In the genomic region with DNA sequence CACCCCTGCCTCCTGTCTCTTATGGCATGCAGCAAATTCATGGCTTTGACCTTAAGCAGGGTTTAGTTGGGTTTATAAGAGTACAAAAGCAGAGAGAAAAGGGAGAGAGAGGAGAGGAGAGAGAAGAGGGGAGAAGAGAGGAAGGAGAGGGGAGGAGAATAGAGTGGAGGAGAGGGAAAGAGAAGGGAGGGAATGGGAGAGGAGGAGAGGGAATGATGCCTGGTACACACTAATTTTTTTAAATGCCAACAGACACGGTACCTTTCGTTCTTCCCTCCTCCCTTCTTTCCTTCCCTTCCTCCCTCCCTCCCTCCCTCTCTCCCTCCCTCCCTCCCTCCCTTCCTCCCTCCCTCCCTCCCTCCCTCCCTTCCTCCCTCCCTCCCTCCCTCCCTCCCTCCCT, we compare ENCODE assay signal across 19 cellular contexts. TPM values are rescaled to one million over a fixed set of nuclear protein-coding genes. Genes with fewer than 3 reads are reported as not detected.
DNase-seq lines count a peak whose midpoint lies in the region; FAIRE-seq and TF ChIP-seq lines count a peak whose summit lies in the region.
"Had no signal": no experiment of that assay in that cellular context is flagged by ENCODE, and none has a peak within 500 bp of the region (broad histone marks: within the 10 kb centered on the region; RNA-seq: fewer than 3 reads in every experiment).

No MANE protein-coding gene starts in this region.

- H3K4me1 ChIP-seq in astrocyte (ENCODE audit: insufficient read depth, low read length), result peaks cover 5% of the 10 kb centered on the region
- peaks cover 0 to 64% (median 54%) of the 10 kb centered on the region in 4 donors for H3K4me1 ChIP-seq in esophagus muscularis mucosa
- H3K4me1 ChIP-seq in muscle layer of duodenum (ENCODE audit: control insufficient read depth in 1 of 2, insufficient read depth in 2 of 2, low read length in 2 of 2), result peaks cover 0 to 36% of the 10 kb centered on the region in 2 donors
- peaks cover 0 to 29% (median 7%) of the 10 kb centered on the region in 4 donors for H3K4me1 ChIP-seq in tibial artery
- H3K4me1 ChIP-seq: BE2C had no signal

- H3K4me2 ChIP-seq in astrocyte (ENCODE audit: low read length), result no peak overlapping the region

- TF ChIP-seq EP300 in esophagus muscularis mucosa (IDR thresholded peaks at IDR 0.05), result no peak

- no peak overlapping the region for H2AFZ ChIP-seq in astrocyte (ENCODE audit: low read depth, low read length)

- H3K27me3 ChIP-seq in astrocyte (ENCODE audit: insufficient read depth, low read length), result no peaks in the 10 kb centered on the region
- no peaks in the 10 kb centered on the region for H3K27me3 ChIP-seq in esophagus muscularis mucosa
- no peaks in the 10 kb centered on the region for H3K27me3 ChIP-seq in muscle layer of duodenum (ENCODE audit: low read depth, low read length)
- no peaks in the 10 kb centered on the region for H3K27me3 ChIP-seq in tibial artery
- H3K27me3 ChIP-seq: BE2C had no signal

- no peak for FAIRE-seq in astrocyte (lab: Jason Lieb, UNC)
- FAIRE-seq: G401.6, GM12892, GM18507 had no signal

- WGBS in esophagus muscularis mucosa, result 81% methylated on average over 2 of the region's 2 CpGs

- no peaks in the 10 kb centered on the region for H3K79me2 ChIP-seq in astrocyte (ENCODE audit: insufficient read depth, low read length)

- H3K9me3 ChIP-seq in astrocyte (ENCODE audit: insufficient read depth, low read depth, low read length) (no peaks in the 10 kb centered on the region), esophagus muscularis mucosa (no peaks in the 10 kb centered on the region), muscle layer of duodenum (ENCODE audit: control insufficient read depth in 1 of 2, low read length in 2 of 2) (no peaks in the 10 kb centered on the region), tibial artery (no peaks in the 10 kb centered on the region)
- H3K9me3 ChIP-seq: BE2C had no signal

- H4K20me1 ChIP-seq in astrocyte (ENCODE audit: insufficient read depth, low read length), result peaks cover 3% of the 10 kb centered on the region

- H3K27ac ChIP-seq in astrocyte (ENCODE audit: low read depth, low read length) (no peak overlapping the region), esophagus muscularis mucosa (replicated peaks in 1 of 4) (peak overlapping the region; percentile 84 to 92 (median 90)), muscle layer of duodenum (ENCODE audit: low read length) (peak overlapping the region; percentile 76), tibial artery (peak overlapping the region; percentile 3 to 29)

- H3K4me3 ChIP-seq in astrocyte (ENCODE audit: insufficient read depth, low read depth, low read length) (no peak overlapping the region), esophagus muscularis mucosa (no peak overlapping the region), muscle layer of duodenum (ENCODE audit: low read depth in 1 of 2, low read length in 2 of 2) (no peak overlapping the region), tibial artery (no peak overlapping the region)

- H3K9ac ChIP-seq in astrocyte (ENCODE audit: low read length), result no peak overlapping the region

- peaks cover 62% of the 10 kb centered on the region for H3K36me3 Mint-ChIP-seq in astrocyte (ENCODE audit: low read depth, unreplicated experiment)
- H3K36me3 Mint-ChIP-seq: CD4-positive, CD25-positive, alpha-beta regulatory T cell; CD8-positive, alpha-beta memory T cell had no signal

- DNase-seq in astrocyte (ENCODE audit: low read depth), result no peak
- DNase-seq in esophagus muscularis mucosa (ENCODE audit: extremely low spot score), result peak; percentile 10
- no peak for DNase-seq in tibial artery
- DNase-seq in stimulated activated CD4-positive, alpha-beta T cell treated with anti-CD3 and anti-CD28 coated beads, Interleukin-4, amount 100 ng/mL, for 4 hours, result no peak
- no peak for DNase-seq in NCI-H524 treated with DMSO at 0.1 percent for 48 hours (lab: John Stamatoyannopoulos, UW)
- DNase-seq in NCI-H2029 treated with DMSO at 0.1 percent for 48 hours (lab: John Stamatoyannopoulos, UW), result no peak
- DNase-seq in stimulated activated CD8-positive, alpha-beta memory T cell treated with anti-CD3 and anti-CD28 coated beads, Interleukin-4, amount 100 ng/mL, for 48 hours, result no peak
- DNase-seq: ACHN; BE2C; C1 segment of cervical spinal cord; CD4-positive, CD25-positive, alpha-beta regulatory T cell; CD8-positive, alpha-beta memory T cell; COR-L47; GOT3; H7 had no signal

- intact Hi-C loops in esophagus muscularis mucosa (cut with DNase I), result no loop called here
- intact Hi-C loops in tibial artery (cut with DNase I; ENCODE audit: low total_unique reads), result no loop called here

- H3K9me3 Mint-ChIP-seq in astrocyte (ENCODE audit: unreplicated experiment), result peaks cover 2% of the 10 kb centered on the region
- H3K9me3 Mint-ChIP-seq: CD4-positive, CD25-positive, alpha-beta regulatory T cell had no signal

- H3K4me1 Mint-ChIP-seq in astrocyte (ENCODE audit: low read depth, unreplicated experiment), result peaks cover 13% of the 10 kb centered on the region
- H3K4me1 Mint-ChIP-seq: CD4-positive, CD25-positive, alpha-beta regulatory T cell; CD8-positive, alpha-beta memory T cell had no signal

- TF ChIP-seq CTCF in astrocyte (IDR thresholded peaks at IDR 0.05; ENCODE audit: insufficient read depth, low read depth, low read length) (no peak), esophagus muscularis mucosa (IDR thresholded peaks at IDR 0.05) (no peak), tibial artery (IDR thresholded peaks at IDR 0.05) (no peak)

- TF ChIP-seq POLR2A in esophagus muscularis mucosa (IDR thresholded peaks at IDR 0.05; ENCODE audit: low read depth), result no peak

- H3K36me3 ChIP-seq in astrocyte (ENCODE audit: insufficient read depth, low read length), result peaks cover 67% of the 10 kb centered on the region
- H3K36me3 ChIP-seq in esophagus muscularis mucosa, result peaks cover 0 to 46% (median 20%) of the 10 kb centered on the region in 4 donors
- peaks cover 35 to 46% of the 10 kb centered on the region in 2 donors for H3K36me3 ChIP-seq in muscle layer of duodenum (ENCODE audit: control insufficient read depth in 1 of 2, insufficient read depth in 2 of 2, low read length in 2 of 2)
- H3K36me3 ChIP-seq in tibial artery, result peaks cover 35 to 66% (median 45%) of the 10 kb centered on the region in 3 donors
- H3K36me3 ChIP-seq: BE2C had no signal

- peak overlapping the region; percentile 69 for H3K27ac Mint-ChIP-seq in astrocyte (ENCODE audit: unreplicated experiment)
- H3K27ac Mint-ChIP-seq: CD4-positive, CD25-positive, alpha-beta regulatory T cell; CD8-positive, alpha-beta memory T cell had no signal

- no peaks in the 10 kb centered on the region for H3K27me3 Mint-ChIP-seq in astrocyte (ENCODE audit: low read depth, unreplicated experiment)

- no peak overlapping the region for H3K4me3 Mint-ChIP-seq in astrocyte (ENCODE audit: unreplicated experiment)
- H3K4me3 Mint-ChIP-seq: CD4-positive, CD25-positive, alpha-beta regulatory T cell; CD8-positive, alpha-beta memory T cell had no signal

RNA-seq across cellular contexts. Expression of gene TNC, which starts 48.7 kb away (rescaled TPM):
- total RNA-seq in astrocyte (747 and 1,099 TPM in 2 replicates), esophagus muscularis mucosa (100 to 1,000 TPM; 216 to 576 (median 478) TPM)
- total RNA-seq: CD4-positive, CD25-positive, alpha-beta regulatory T cell had no signal
